Comparison of ENCODE assay signal across 10 cellular contexts in the genomic region with DNA sequence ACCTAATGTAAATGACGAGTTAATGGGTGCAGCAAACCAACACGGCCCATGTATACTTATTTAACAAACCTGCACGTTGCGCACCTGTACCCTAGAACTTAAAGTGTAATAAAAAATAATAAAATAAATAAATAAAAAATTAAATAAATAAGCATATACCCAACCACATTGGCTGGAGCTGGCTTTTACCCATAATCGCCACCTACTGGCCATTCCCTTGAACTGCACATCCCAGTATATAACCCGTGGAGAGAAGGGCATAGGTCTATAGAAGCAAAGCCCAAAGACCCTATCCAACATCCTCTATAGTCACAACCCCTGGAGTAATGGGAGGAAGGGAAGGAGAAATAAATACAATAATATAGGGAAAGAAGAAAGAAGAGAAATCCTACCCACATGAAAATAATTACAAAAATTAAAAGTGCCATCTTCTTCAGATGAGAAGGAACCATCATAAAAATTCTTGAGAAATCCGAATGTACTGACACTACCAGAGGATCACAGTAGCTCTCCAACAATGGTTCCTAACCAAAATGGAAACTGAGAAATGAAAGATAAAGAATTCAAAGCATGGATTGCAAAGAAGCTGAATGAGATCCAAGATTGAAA.
DNase-seq lines count a peak whose midpoint lies in the region; ATAC-seq and TF ChIP-seq lines count a peak whose summit lies in the region.
"Had no signal": no experiment of that assay in that cellular context is flagged by ENCODE, and none has a peak within 500 bp of the region (broad histone marks: within the 10 kb centered on the region; RNA-seq: fewer than 3 reads in every experiment).

No MANE protein-coding gene starts in this region.

- CTCF ChIA-PET in PC-9 (lab: Charles Lee), result no interaction called here

- TF ChIP-seq CTCF in PC-9 (conservative IDR thresholded peaks at IDR 0.05), result peak; percentile 97
- TF ChIP-seq CTCF in neural crest cell (conservative IDR thresholded peaks at IDR 0.05), result peak; percentile 71

- H3K27me3 ChIP-seq in PC-9 (ENCODE audit: insufficient read depth, low read depth), result no peaks in the 10 kb centered on the region
- H3K27me3 ChIP-seq: BLaER1 treated with 17β-estradiol and CSF1 and Interleukin-3, amounts not matched to agents 10 nM and 100 nM had no signal

- H3K4me3 Mint-ChIP-seq in neural crest cell, result no peak overlapping the region

- no peaks in the 10 kb centered on the region for H4K20me1 ChIP-seq in PC-9 (ENCODE audit: insufficient read depth)
- H4K20me1 ChIP-seq: BLaER1 treated with 17β-estradiol and CSF1 and Interleukin-3, amounts not matched to agents 10 nM and 100 nM had no signal

- no peaks in the 10 kb centered on the region for H3K36me3 ChIP-seq in PC-9 (ENCODE audit: low read depth)
- H3K36me3 ChIP-seq: BLaER1 treated with 17β-estradiol and CSF1 and Interleukin-3, amounts not matched to agents 10 nM and 100 nM had no signal

- H3F3A ChIP-seq in PC-9 (ENCODE audit: insufficient read depth, low read depth), result no peaks in the 10 kb centered on the region

- no peaks in the 10 kb centered on the region for H3K4me1 Mint-ChIP-seq in neural crest cell

- H3K9me3 ChIP-seq in PC-9 (ENCODE audit: insufficient read depth, low read depth), result 0 out of 2 replicates have a peak, but pooled peaks cover 3% of the 10 kb centered on the region

- no peaks in the 10 kb centered on the region for H3K79me2 ChIP-seq in PC-9 (ENCODE audit: low read depth)

- H3K27ac ChIP-seq in PC-9, result no peak overlapping the region
- H3K27ac ChIP-seq: BLaER1 treated with 17β-estradiol and CSF1 and Interleukin-3, amounts not matched to agents 10 nM and 100 nM had no signal

- POLR2A ChIA-PET in PC-9 (lab: Charles Lee; ENCODE audit: unreplicated experiment), result interaction anchor here (0.6 kb wide), 1 partner anchor 250 kb away, joined by 16 read pairs; no protein-coding TSS in a partner anchor

- ATAC-seq in GM19023 (IDR thresholded peaks at IDR 0.05; ENCODE audit: unreplicated experiment), result peak; percentile 73
- peak; percentile 83 for ATAC-seq in HG03135 (IDR thresholded peaks at IDR 0.05; ENCODE audit: unreplicated experiment)
- ATAC-seq: activated naive CD4-positive, alpha-beta T cell treated with anti-CD3 and anti-CD28 coated beads, Interleukin-2, amount 50 U/mL, for 72 hours had no signal

- H3K9me2 ChIP-seq in PC-9 (ENCODE audit: insufficient read depth), result no peaks in the 10 kb centered on the region

- H2AFZ ChIP-seq in PC-9, result no peak overlapping the region

- intact Hi-C loops in PC-9 (cut with micrococcal nuclease; ENCODE audit: unreplicated experiment), result loop anchor here (10.0 kb wide), 1 partner anchor 337 kb away; no protein-coding TSS in a partner anchor

- H3K4me1 ChIP-seq in PC-9 (replicated peaks; ENCODE audit: insufficient read depth), result peaks cover 7% of the 10 kb centered on the region; the same call in 1 of the 2 replicates
- H3K4me1 ChIP-seq: BLaER1 treated with 17β-estradiol and CSF1 and Interleukin-3, amounts not matched to agents 10 nM and 100 nM had no signal

- H3K27me3 Mint-ChIP-seq in neural crest cell (ENCODE audit: low read depth), result no peaks in the 10 kb centered on the region

- no TSS peak for BruUV-seq in PC-9 (replicated peaks; lab: Mats Ljungman, UMichigan)

- H3K27ac Mint-ChIP-seq in neural crest cell (ENCODE audit: unreplicated experiment), result no peak overlapping the region
- H3K27ac Mint-ChIP-seq: activated naive CD4-positive, alpha-beta T cell treated with anti-CD3 and anti-CD28 coated beads, Interleukin-2, amount 50 U/mL, for 72 hours had no signal

- H3K4me3 ChIP-seq in PC-9, result no peak overlapping the region
- H3K4me3 ChIP-seq: BLaER1 treated with 17β-estradiol and CSF1 and Interleukin-3, amounts not matched to agents 10 nM and 100 nM had no signal

- H3K36me3 Mint-ChIP-seq in neural crest cell (ENCODE audit: low read depth), result peaks cover 8% of the 10 kb centered on the region
- H3K36me3 Mint-ChIP-seq: activated naive CD4-positive, alpha-beta T cell treated with anti-CD3 and anti-CD28 coated beads, Interleukin-2, amount 50 U/mL, for 72 hours had no signal

- H3K4me2 ChIP-seq in PC-9, result no peak overlapping the region
- H3K4me2 ChIP-seq: BLaER1 treated with 17β-estradiol and CSF1 and Interleukin-3, amounts not matched to agents 10 nM and 100 nM had no signal

- H3K9me3 Mint-ChIP-seq in neural crest cell, result peaks cover 10% of the 10 kb centered on the region

- DNase-seq in NCI-H1436 (lab: John Stamatoyannopoulos, UW) (peak; percentile 5), NCI-H1436 treated with DMSO at 0.1 percent for 48 hours (lab: John Stamatoyannopoulos, UW) (no peak), PC-9 (peak; percentile 32 to 33), dermis blood vessel endothelial cell (peak; percentile 72), neural crest cell (ENCODE audit: low read depth, low spot score) (peak; percentile 11), SK-N-DZ (ENCODE audit: low spot score) (no peak)

Comparison
In these comparisons a context has a peak if more than half of its experiments do, and no peak if none do; other contexts are left out.
1. DNase-seq: peak in NCI-H1436 (single experiment), PC-9 (2 of 2), dermis blood vessel endothelial cell (single experiment) and neural crest cell (single experiment); none in NCI-H1436 treated with DMSO at 0.1 percent for 48 hours (single experiment) and SK-N-DZ (single experiment).